1 cellular context compared by ENCODE assay signal in genomic region chr16:234468-235305, GRCh38.
A peak's percentile ranks its signal among the peaks of the same experiment; 100 is the strongest.
TF ChIP-seq lines count a peak whose summit lies in the region.

TSS of gene FAM234A (plus strand) at chr16:234821. CDS start at chr16:254414, 19,593 bp downstream.

TF ChIP-seq in HepG2, 621 proteins besides CTCF, POLR2A, EP300 and RAD21 (continued from another document and continues in another):
- TF ChIP-seq ZNF766 (CRISPR knock-in tag; IDR thresholded peaks at IDR 0.05; ENCODE audit: borderline replicate concordance): no peak
- TF ChIP-seq PAWR (CRISPR knock-in tag; IDR thresholded peaks at IDR 0.05; ENCODE audit: borderline replicate concordance): no peak
- peak; percentile 64 for TF ChIP-seq ZNF574 (CRISPR knock-in tag; IDR thresholded peaks at IDR 0.05)
- TF ChIP-seq BHLHE40 (IDR thresholded peaks at IDR 0.05; ENCODE audit: low read length): no peak
- TF ChIP-seq HNRNPUL1 (IDR thresholded peaks at IDR 0.05; ENCODE audit: low read depth, low read length): no peak
- peak; percentile 60; the same call in 1 of the 2 replicates for TF ChIP-seq ZNF446 (CRISPR knock-in tag; IDR thresholded peaks at IDR 0.05)
- TF ChIP-seq ZNF607 (CRISPR knock-in tag; IDR thresholded peaks at IDR 0.05; ENCODE audit: borderline replicate concordance): peak; percentile 57; the same call in 1 of the 2 replicates
- no peak for TF ChIP-seq SIX4 (CRISPR knock-in tag; IDR thresholded peaks at IDR 0.05)
- TF ChIP-seq ISX (CRISPR knock-in tag; conservative IDR thresholded peaks at IDR 0.05): no peak
- no peak for TF ChIP-seq ZNF672 (CRISPR knock-in tag; IDR thresholded peaks at IDR 0.05)
- TF ChIP-seq ZBTB33 (CRISPR knock-in tag; IDR thresholded peaks at IDR 0.05): 0 out of 2 replicates have a peak, but pooled peaks have one; percentile 10
- TF ChIP-seq ZIK1 (CRISPR knock-in tag; IDR thresholded peaks at IDR 0.05; ENCODE audit: borderline replicate concordance, low read depth): 0 out of 2 replicates have a peak, but pooled peaks have one; percentile 41
- TF ChIP-seq PLRG1 (conservative IDR thresholded peaks at IDR 0.05): no peak
- TF ChIP-seq SMAD9 (CRISPR knock-in tag; IDR thresholded peaks at IDR 0.05): 0 out of 2 replicates have a peak, but pooled peaks have one; percentile 43
- peak; percentile 66; the same call in 1 of the 2 replicates for TF ChIP-seq CCDC6 (CRISPR knock-in tag; IDR thresholded peaks at IDR 0.05)
- no peak for TF ChIP-seq ZNF232 (CRISPR knock-in tag; IDR thresholded peaks at IDR 0.05; ENCODE audit: borderline replicate concordance)
- no peak for TF ChIP-seq ZNF83 (CRISPR knock-in tag; IDR thresholded peaks at IDR 0.05; ENCODE audit: borderline replicate concordance)
- no peak for TF ChIP-seq TEF (CRISPR knock-in tag; IDR thresholded peaks at IDR 0.05)
- TF ChIP-seq ZNF280D (CRISPR knock-in tag; IDR thresholded peaks at IDR 0.05): peak; percentile 26; the same call in 1 of the 2 replicates
- TF ChIP-seq NRL (CRISPR knock-in tag; IDR thresholded peaks at IDR 0.05; ENCODE audit: borderline replicate concordance): peak; percentile 28; the same call in 1 of the 2 replicates
- TF ChIP-seq KLF9 (CRISPR knock-in tag; IDR thresholded peaks at IDR 0.05; ENCODE audit: low read depth): 0 out of 2 replicates have a peak, but pooled peaks have one; percentile 16
- no peak; the same call in 1 of the 2 replicates for TF ChIP-seq ZNF224 (CRISPR knock-in tag; IDR thresholded peaks at IDR 0.05)
- no peak for TF ChIP-seq ZNF615 (CRISPR knock-in tag; IDR thresholded peaks at IDR 0.05; ENCODE audit: borderline replicate concordance)
- no peak for TF ChIP-seq CHD4 (IDR thresholded peaks at IDR 0.05; ENCODE audit: borderline replicate concordance, low read length)
- no peak for TF ChIP-seq ZNF407 (CRISPR knock-in tag; IDR thresholded peaks at IDR 0.05; ENCODE audit: not compliant biosample characterization)
- TF ChIP-seq JARID2 (CRISPR knock-in tag; IDR thresholded peaks at IDR 0.05; ENCODE audit: insufficient replicate concordance): no peak
- TF ChIP-seq ZSCAN25 (CRISPR knock-in tag; IDR thresholded peaks at IDR 0.05): no peak
- no peak for TF ChIP-seq ARID3A (IDR thresholded peaks at IDR 0.05; ENCODE audit: low read depth, low read length)
- TF ChIP-seq HIC2 (CRISPR knock-in tag; IDR thresholded peaks at IDR 0.05; ENCODE audit: low read depth): no peak
- TF ChIP-seq SIN3A (IDR thresholded peaks at IDR 0.05; ENCODE audit: borderline replicate concordance, low read depth, low read length): peak; percentile 93; the same call in 1 of the 2 replicates
- TF ChIP-seq NFYB (CRISPR knock-in tag; IDR thresholded peaks at IDR 0.05): no peak; the same call in 1 of the 2 replicates
- peak; percentile 77; the same call in 1 of the 2 replicates for TF ChIP-seq ZNF709 (CRISPR knock-in tag; IDR thresholded peaks at IDR 0.05)
- TF ChIP-seq PHF20 (CRISPR knock-in tag; IDR thresholded peaks at IDR 0.05): peak; percentile 64; the same call in 1 of the 2 replicates
- TF ChIP-seq ZNF614 (CRISPR knock-in tag; IDR thresholded peaks at IDR 0.05; ENCODE audit: borderline replicate concordance): peak; percentile 9; the same call in 1 of the 2 replicates
- TF ChIP-seq HOXA5 (CRISPR knock-in tag; IDR thresholded peaks at IDR 0.05): no peak
- no peak for TF ChIP-seq PAX8 (CRISPR knock-in tag; IDR thresholded peaks at IDR 0.05; ENCODE audit: borderline replicate concordance)
- no peak for TF ChIP-seq TCF12 (IDR thresholded peaks at IDR 0.05)
- TF ChIP-seq TCF12 (CRISPR knock-in tag; IDR thresholded peaks at IDR 0.05): no peak
- no peak for TF ChIP-seq ZNF333 (CRISPR knock-in tag; IDR thresholded peaks at IDR 0.05; ENCODE audit: borderline replicate concordance)
- peak; percentile 81; the same call in 2 of the 3 replicates for TF ChIP-seq MXI1 (IDR thresholded peaks at IDR 0.05; ENCODE audit: borderline replicate concordance, low read depth, low read length)
- no peak for TF ChIP-seq ATF7 (IDR thresholded peaks at IDR 0.05)
- no peak for TF ChIP-seq ATF7 (CRISPR knock-in tag; IDR thresholded peaks at IDR 0.05)
- TF ChIP-seq ZNF430 (CRISPR knock-in tag; IDR thresholded peaks at IDR 0.05): no peak
- TF ChIP-seq FOXA3 (CRISPR knock-in tag; IDR thresholded peaks at IDR 0.05): no peak; the same call in none of the 2 replicates
